ENCODE assay signal across 14 cellular contexts in genomic region chr19:4372630-4373367, GRCh38. TPM values are rescaled to one million over a fixed set of nuclear protein-coding genes. Genes with fewer than 3 reads are reported as not detected.
DNase-seq lines count a peak whose midpoint lies in the region; ATAC-seq and TF ChIP-seq lines count a peak whose summit lies in the region.
"Had no signal": no experiment of that assay in that cellular context is flagged by ENCODE, and none has a peak within 500 bp of the region (broad histone marks: within the 10 kb centered on the region; RNA-seq: fewer than 3 reads in every experiment).

No MANE protein-coding gene starts in this region.

- H3K9me3 ChIP-seq in naive thymus-derived CD4-positive, alpha-beta T cell (ENCODE audit: control insufficient read depth in 2 of 3, low read length in 3 of 3): no peaks in the 10 kb centered on the region
- H3K9me3 ChIP-seq in thoracic aorta (no peaks in the 10 kb centered on the region), neural progenitor cell (ENCODE audit: low read depth) (no peaks in the 10 kb centered on the region)

- POLR2A ChIA-PET in naive thymus-derived CD4-positive, alpha-beta T cell (lab: Charles Lee): interaction anchor here (1.2 to 1.4 kb wide), 2 partner anchors 28 to 30 kb away, joined by 3 read pairs; partner anchors contain the start of genes CHAF1A and SH3GL1

- ATAC-seq in naive thymus-derived CD4-positive, alpha-beta T cell: no peak
- ATAC-seq in thoracic aorta (ENCODE audit: insufficient number of reproducible peaks, low FRiP score, low read depth): no peak

- H3K79me2 ChIP-seq in neural progenitor cell (ENCODE audit: low read depth): peaks cover 54% of the 10 kb centered on the region

- intact Hi-C loops in naive thymus-derived CD4-positive, alpha-beta T cell (cut with micrococcal nuclease): no loop called here

- peaks cover 46% of the 10 kb centered on the region for H3K4me1 Mint-ChIP-seq in T-helper 2 cell treated with Interferon-gamma antibody and Interleukin-4, amounts not matched to agents 5 μg/mL and 100 μg/mL, for 36 hours (ENCODE audit: low read depth)
- H3K4me1 Mint-ChIP-seq in chondrocyte (ENCODE audit: low read depth) (peaks cover 85% of the 10 kb centered on the region), neural progenitor cell (peaks cover 45% of the 10 kb centered on the region)
- peaks cover 33 to 75% (median 60%) of the 10 kb centered on the region in 7 donors for H3K4me1 Mint-ChIP-seq in naive thymus-derived CD4-positive, alpha-beta T cell

- no peaks in the 10 kb centered on the region for H3K27me3 Mint-ChIP-seq in T-helper 2 cell treated with Interferon-gamma antibody and Interleukin-4, amounts not matched to agents 5 μg/mL and 100 μg/mL, for 36 hours (ENCODE audit: low read depth)
- H3K27me3 Mint-ChIP-seq in chondrocyte (ENCODE audit: low read depth) (no peaks in the 10 kb centered on the region), neural progenitor cell (ENCODE audit: insufficient read depth, low read depth) (peaks cover 2% of the 10 kb centered on the region)
- H3K27me3 Mint-ChIP-seq in naive thymus-derived CD4-positive, alpha-beta T cell: no peaks in the 10 kb centered on the region

- peak overlapping the region; percentile 26 for H3K27ac Mint-ChIP-seq in T-helper 2 cell treated with Interferon-gamma antibody and Interleukin-4, amounts not matched to agents 5 μg/mL and 100 μg/mL, for 36 hours
- H3K27ac Mint-ChIP-seq in chondrocyte (ENCODE audit: unreplicated experiment) (peak overlapping the region; percentile 97), neural progenitor cell (no peak overlapping the region)
- H3K27ac Mint-ChIP-seq in naive thymus-derived CD4-positive, alpha-beta T cell: peak overlapping the region in 5 of 9 donors; percentile 18 to 51 (median 21)

- no peaks in the 10 kb centered on the region for H3K9me3 Mint-ChIP-seq in T-helper 2 cell treated with Interferon-gamma antibody and Interleukin-4, amounts not matched to agents 5 μg/mL and 100 μg/mL, for 36 hours
- H3K9me3 Mint-ChIP-seq in chondrocyte (ENCODE audit: low read depth) (no peaks in the 10 kb centered on the region), neural progenitor cell (no peaks in the 10 kb centered on the region)
- H3K9me3 Mint-ChIP-seq in naive thymus-derived CD4-positive, alpha-beta T cell: peaks cover 0 to 3% (median 0%) of the 10 kb centered on the region in 11 donors

- peaks cover 98% of the 10 kb centered on the region for H4K20me1 ChIP-seq in neural progenitor cell (ENCODE audit: low read depth)

- H2AFZ ChIP-seq in neural progenitor cell (replicated peaks): no peak overlapping the region

- DNase-seq in T-helper 2 cell treated with Interferon-gamma antibody and Interleukin-4, amounts not matched to agents 5 μg/mL and 100 μg/mL, for 36 hours (ENCODE audit: low spot score): no peak
- DNase-seq in T-helper 2 cell: no peak
- no peak for DNase-seq in chondrocyte (ENCODE audit: low spot score)
- DNase-seq in naive thymus-derived CD4-positive, alpha-beta T cell: no peak
- no peak for DNase-seq in thoracic aorta (ENCODE audit: low spot score)
- DNase-seq in neural progenitor cell (ENCODE audit: low spot score): no peak
- no peak for DNase-seq in middle frontal gyrus (ENCODE audit: extremely low spot score, low spot score)
- DNase-seq in NCI-H510A treated with DMSO at 0.1 percent for 48 hours (lab: John Stamatoyannopoulos, UW): no peak
- DNase-seq: activated CD4-positive, alpha-beta T cell treated with anti-CD3 and anti-CD28 coated beads, Interleukin-2, amount 50 U/mL, for 48 hours; DND-41; NCI-H1105 treated with DMSO at 0.1 percent for 48 hours; NCI-H69; T-helper 1 cell had no signal

- H3K36me3 ChIP-seq in naive thymus-derived CD4-positive, alpha-beta T cell (ENCODE audit: control insufficient read depth in 2 of 3, insufficient read depth in 3 of 3, low read length in 3 of 3): peaks cover 0 to 9% (median 0%) of the 10 kb centered on the region in 3 experiments
- H3K36me3 ChIP-seq in thoracic aorta: no peaks in the 10 kb centered on the region
- no peaks in the 10 kb centered on the region for H3K36me3 ChIP-seq in neural progenitor cell

- no peak overlapping the region for H3K27ac ChIP-seq in naive thymus-derived CD4-positive, alpha-beta T cell (ENCODE audit: low read depth, low read length)
- peak overlapping the region; percentile 95 to 96 for H3K27ac ChIP-seq in thoracic aorta
- no peak overlapping the region for H3K27ac ChIP-seq in neural progenitor cell
- H3K27ac ChIP-seq: 22Rv1 had no signal

- H3K4me3 ChIP-seq in naive thymus-derived CD4-positive, alpha-beta T cell (ENCODE audit: low read length): no peak overlapping the region
- H3K4me3 ChIP-seq in thoracic aorta (peak overlapping the region; percentile 38), neural progenitor cell (no peak overlapping the region)

- CTCF ChIA-PET in naive thymus-derived CD4-positive, alpha-beta T cell (lab: Charles Lee): no interaction called here

- H3K4me3 Mint-ChIP-seq in T-helper 2 cell treated with Interferon-gamma antibody and Interleukin-4, amounts not matched to agents 5 μg/mL and 100 μg/mL, for 36 hours: no peak overlapping the region
- no peak overlapping the region for H3K4me3 Mint-ChIP-seq in chondrocyte (ENCODE audit: unreplicated experiment)
- no peak overlapping the region for H3K4me3 Mint-ChIP-seq in naive thymus-derived CD4-positive, alpha-beta T cell
- no peak overlapping the region for H3K4me3 Mint-ChIP-seq in neural progenitor cell

- peaks cover 25 to 41% of the 10 kb centered on the region in 2 donors for H3K4me1 ChIP-seq in naive thymus-derived CD4-positive, alpha-beta T cell (ENCODE audit: control insufficient read depth in 2 of 2, insufficient read depth in 2 of 2, low read length in 2 of 2)
- H3K4me1 ChIP-seq in thoracic aorta (ENCODE audit: control insufficient read depth in 1 of 2, low read depth in 2 of 2): peaks cover 69 to 97% of the 10 kb centered on the region in 2 donors
- peaks cover 39% of the 10 kb centered on the region for H3K4me1 ChIP-seq in neural progenitor cell

- H3K4me2 ChIP-seq in neural progenitor cell: no peak overlapping the region

- H3K9ac ChIP-seq in neural progenitor cell: no peak overlapping the region

- H3K27me3 ChIP-seq in naive thymus-derived CD4-positive, alpha-beta T cell (ENCODE audit: control insufficient read depth in 2 of 2, insufficient read depth in 2 of 2, low read length in 2 of 2): no peaks in the 10 kb centered on the region
- H3K27me3 ChIP-seq in thoracic aorta (replicated peaks; ENCODE audit: insufficient read depth) (no peaks in the 10 kb centered on the region), neural progenitor cell (no peaks in the 10 kb centered on the region)

- TF ChIP-seq CTCF in chondrocyte (IDR thresholded peaks at IDR 0.05) (no peak), thoracic aorta (IDR thresholded peaks at IDR 0.05) (no peak), neural progenitor cell (IDR thresholded peaks at IDR 0.05) (no peak)

- peaks cover 21% of the 10 kb centered on the region for H3F3A ChIP-seq in neural progenitor cell (ENCODE audit: low read depth)

- peaks cover 10% of the 10 kb centered on the region for H3K36me3 Mint-ChIP-seq in T-helper 2 cell treated with Interferon-gamma antibody and Interleukin-4, amounts not matched to agents 5 μg/mL and 100 μg/mL, for 36 hours (ENCODE audit: low read depth)
- H3K36me3 Mint-ChIP-seq in chondrocyte (ENCODE audit: low read depth): no peaks in the 10 kb centered on the region
- peaks cover 0 to 3% (median 0%) of the 10 kb centered on the region in 5 donors for H3K36me3 Mint-ChIP-seq in naive thymus-derived CD4-positive, alpha-beta T cell
- peaks cover 2% of the 10 kb centered on the region for H3K36me3 Mint-ChIP-seq in neural progenitor cell

RNA-seq across cellular contexts. Expression of gene SH3GL1, which starts 27.5 kb away (rescaled TPM):
- total RNA-seq in chondrocyte (96.3 to 103 TPM (median 96.6 TPM) in 3 replicates), thoracic aorta (10 to 100 TPM; 47.3 to 56.9 TPM), neural progenitor cell (ENCODE audit: low replicate concordance) (25.3 and 87.0 TPM in 2 replicates)
- total RNA-seq in naive thymus-derived CD4-positive, alpha-beta T cell: 10 to 100 TPM; 37.1 to 77.0 (median 38.6) TPM
- 10 to 100 TPM; 11.9 to 22.8 TPM for polyA plus RNA-seq in naive thymus-derived CD4-positive, alpha-beta T cell

RNA-seq across cellular contexts. Expression of gene MPND, which starts 29.4 kb away (rescaled TPM):
- total RNA-seq in chondrocyte (13.6 to 14.9 TPM (median 14.1 TPM) in 3 replicates), thoracic aorta (10 to 100 TPM in 1 of 2 donors, 1 to 10 TPM in 1; 5.8 to 10.8 TPM), neural progenitor cell (ENCODE audit: low replicate concordance) (10.6 and 30.4 TPM in 2 replicates)
- total RNA-seq in naive thymus-derived CD4-positive, alpha-beta T cell: 10 to 100 TPM in 4 of 5 experiments, 1 to 10 TPM in 1; 9.5 to 24.4 (median 20.0) TPM
- polyA plus RNA-seq in naive thymus-derived CD4-positive, alpha-beta T cell: 1 to 10 TPM; 4.0 to 6.7 TPM

RNA-seq across cellular contexts. Expression of gene CHAF1A, which starts 29.6 kb away (rescaled TPM):
- total RNA-seq in chondrocyte (6.6 to 20.5 TPM (median 7.1 TPM) in 3 replicates), thoracic aorta (1 to 10 TPM; 3.2 to 5.8 TPM), neural progenitor cell (ENCODE audit: low replicate concordance) (37.5 and 82.1 TPM in 2 replicates)
- total RNA-seq in naive thymus-derived CD4-positive, alpha-beta T cell: 10 to 100 TPM; 10.1 to 71.2 (median 14.1) TPM
- polyA plus RNA-seq in naive thymus-derived CD4-positive, alpha-beta T cell: 1 to 10 TPM; 3.2 to 5.5 TPM

RNA-seq across cellular contexts. Expression of gene STAP2, which starts 34.2 kb away (rescaled TPM):
- total RNA-seq in chondrocyte (0.85 to 2.0 TPM (median 1.0 TPM) in 3 replicates), thoracic aorta (not detected), neural progenitor cell (ENCODE audit: low replicate concordance) (5.7 and 6.8 TPM in 2 replicates)
- total RNA-seq in naive thymus-derived CD4-positive, alpha-beta T cell: 10 to 100 TPM in 1 of 5 experiments, 1 to 10 TPM in 4; 2.6 to 11.8 (median 4.5) TPM
- 1 to 10 TPM; 2.4 to 4.9 TPM for polyA plus RNA-seq in naive thymus-derived CD4-positive, alpha-beta T cell

Comparison
In these comparisons a context has a peak if more than half of its experiments do, and no peak if none do; other contexts are left out.
1. H3K27ac ChIP-seq: peak in thoracic aorta (2 of 2); none in naive thymus-derived CD4-positive, alpha-beta T cell (single experiment) and neural progenitor cell (single experiment).